ENCODE assay signal across 1 cellular context in genomic region chr7:73741600-73741999, GRCh38.
TF ChIP-seq lines count a peak whose summit lies in the region.

No MANE protein-coding gene starts in this region.

TF ChIP-seq in K562, 482 proteins besides CTCF, POLR2A, EP300 and RAD21:
- TF ChIP-seq E2F8 (IDR thresholded peaks at IDR 0.05; ENCODE audit: low read depth, partially characterized antibody) = no peak
- no peak for TF ChIP-seq NR3C1 (CRISPR knock-in tag; IDR thresholded peaks at IDR 0.05)
- TF ChIP-seq BRD9 (IDR thresholded peaks at IDR 0.05; ENCODE audit: low read depth, partially characterized antibody) = no peak
- no peak for TF ChIP-seq CREB3 (tag; conservative IDR thresholded peaks at IDR 0.05; ENCODE audit: low read depth)
- TF ChIP-seq SMARCB1 (IDR thresholded peaks at IDR 0.05; ENCODE audit: insufficient read length, low read depth) = no peak
- TF ChIP-seq ZBTB12 (CRISPR knock-in tag; IDR thresholded peaks at IDR 0.05) = no peak
- no peak for TF ChIP-seq ZNF217 (CRISPR knock-in tag; IDR thresholded peaks at IDR 0.05)
- TF ChIP-seq IFI16 (CRISPR knock-in tag; IDR thresholded peaks at IDR 0.05) = no peak
- TF ChIP-seq ZNF717 (CRISPR knock-in tag; IDR thresholded peaks at IDR 0.05) = no peak
- TF ChIP-seq ZNF696 (CRISPR knock-in tag; conservative IDR thresholded peaks at IDR 0.05) = no peak
- TF ChIP-seq ZNF740 (CRISPR knock-in tag; IDR thresholded peaks at IDR 0.05) = no peak
- no peak for TF ChIP-seq ZNF740 (tag; IDR thresholded peaks at IDR 0.05)
